ENCODE assay signal across 8 cellular contexts in genomic region chr14:69191340-69192111, GRCh38. TPM values are rescaled to one million over a fixed set of nuclear protein-coding genes. Genes with fewer than 3 reads are reported as not detected.
DNase-seq lines count a peak whose midpoint lies in the region; ATAC-seq and TF ChIP-seq lines count a peak whose summit lies in the region.

A gene with protein sequence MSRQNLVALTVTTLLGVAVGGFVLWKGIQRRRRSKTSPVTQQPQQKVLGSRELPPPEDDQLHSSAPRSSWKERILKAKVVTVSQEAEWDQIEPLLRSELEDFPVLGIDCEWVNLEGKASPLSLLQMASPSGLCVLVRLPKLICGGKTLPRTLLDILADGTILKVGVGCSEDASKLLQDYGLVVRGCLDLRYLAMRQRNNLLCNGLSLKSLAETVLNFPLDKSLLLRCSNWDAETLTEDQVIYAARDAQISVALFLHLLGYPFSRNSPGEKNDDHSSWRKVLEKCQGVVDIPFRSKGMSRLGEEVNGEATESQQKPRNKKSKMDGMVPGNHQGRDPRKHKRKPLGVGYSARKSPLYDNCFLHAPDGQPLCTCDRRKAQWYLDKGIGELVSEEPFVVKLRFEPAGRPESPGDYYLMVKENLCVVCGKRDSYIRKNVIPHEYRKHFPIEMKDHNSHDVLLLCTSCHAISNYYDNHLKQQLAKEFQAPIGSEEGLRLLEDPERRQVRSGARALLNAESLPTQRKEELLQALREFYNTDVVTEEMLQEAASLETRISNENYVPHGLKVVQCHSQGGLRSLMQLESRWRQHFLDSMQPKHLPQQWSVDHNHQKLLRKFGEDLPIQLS (plus strand): TSS chr14:69191498. CDS start chr14:69209471, 17,973 bp downstream.

- TF ChIP-seq CTCF in GM12865 (IDR thresholded peaks at IDR 0.05; ENCODE audit: insufficient read depth, low read depth, low read length, missing control alignments), result no peak
- TF ChIP-seq CTCF in hepatocyte (IDR thresholded peaks at IDR 0.05; ENCODE audit: poor library complexity), result no peak

- H3K36me3 ChIP-seq in hepatocyte (replicated peaks; ENCODE audit: insufficient read depth, low read depth) (no peaks in the 10 kb centered on the region), aorta (ENCODE audit: control insufficient read depth in 1 of 2, insufficient read depth in 2 of 2, low read length in 1 of 2) (peaks cover 0 to 1% of the 10 kb centered on the region in 2 donors)

- H3K27me3 ChIP-seq in hepatocyte (no peaks in the 10 kb centered on the region), aorta (ENCODE audit: control insufficient read depth in 1 of 2, insufficient read depth in 2 of 2, low read length in 1 of 2) (no peaks in the 10 kb centered on the region)

- no peaks in the 10 kb centered on the region for H4K20me1 ChIP-seq in hepatocyte (ENCODE audit: insufficient read depth, poor library complexity, severe bottlenecking)

- peak; percentile 94 for ATAC-seq in HG02759 (IDR thresholded peaks at IDR 0.05; ENCODE audit: unreplicated experiment)
- ATAC-seq in aorta (ENCODE audit: low FRiP score), result peak; percentile 95

- H3K79me2 ChIP-seq in hepatocyte, result peaks cover 41% of the 10 kb centered on the region

- H3K27ac ChIP-seq in hepatocyte (peak within 1 kb of the TSS; percentile 91), aorta (ENCODE audit: low read depth in 1 of 2, low read length in 2 of 2) (no peak within 1 kb of the TSS)

- H3K4me2 ChIP-seq in hepatocyte, result peak within 1 kb of the TSS; percentile 83

- no peaks in the 10 kb centered on the region for H3K9me2 ChIP-seq in hepatocyte (replicated peaks; ENCODE audit: insufficient read depth)

- DNase-seq in GM12865 (ENCODE audit: low read depth), result peak; percentile 93
- DNase-seq in NCI-H1436 treated with DMSO at 0.1 percent for 48 hours (lab: John Stamatoyannopoulos, UW), result peak; percentile 74
- DNase-seq in T-helper 22 cell (ENCODE audit: low read depth), result peak; percentile 18
- peak; percentile 92 for DNase-seq in astrocyte of the hippocampus (ENCODE audit: low read depth, low spot score)
- peak; percentile 92 for DNase-seq in hepatocyte (ENCODE audit: low spot score)
- peak; percentile 77 for DNase-seq in renal cortical epithelial cell (ENCODE audit: low read depth)
- peak; percentile 90 to 91 for DNase-seq in aorta

- H3K4me1 ChIP-seq in hepatocyte (ENCODE audit: insufficient read depth) (no peaks in the 10 kb centered on the region), aorta (ENCODE audit: control insufficient read depth in 1 of 2, insufficient read depth in 2 of 2, low read length in 2 of 2) (no peaks in the 10 kb centered on the region)

- H3K4me3 ChIP-seq in GM12865 (ENCODE audit: low read depth, low read length) (peak within 1 kb of the TSS; percentile 79), hepatocyte (peak within 1 kb of the TSS; percentile 53), aorta (ENCODE audit: low read length in 2 of 2) (peak within 1 kb of the TSS; percentile 30 to 51)

- no peaks in the 10 kb centered on the region for H3K9me3 ChIP-seq in hepatocyte (ENCODE audit: low read depth)
- H3K9me3 ChIP-seq in aorta (ENCODE audit: control insufficient read depth, low read length), result no peaks in the 10 kb centered on the region

- peak within 1 kb of the TSS; percentile 83 for H2AFZ ChIP-seq in hepatocyte

- 1% methylated on average over 33 of the region's 58 CpGs for WGBS in hepatocyte (ENCODE audit: low lambda C conversion rate, missing lambda C conversion rate)
- 1% methylated on average over 49 to 58 of the region's 58 CpGs for WGBS in aorta, 2 donors

- intact Hi-C loops in aorta (cut with DNase I), result loop anchor here (1.0 to 5.0 kb wide), 3 partner anchors 36 to 64 kb away; partner anchors contain the start of gene DCAF5 (in 1 of the 2)

RNA-seq across cellular contexts. Expression of the gene that starts here (rescaled TPM):
- total RNA-seq in hepatocyte, result 18.1 and 18.3 TPM in 2 replicates
- polyA plus RNA-seq in hepatocyte, result 13.5 and 16.2 TPM in 2 replicates
- total RNA-seq in renal cortical epithelial cell, result 24.7 and 37.4 TPM in 2 replicates
- 10 to 100 TPM; 13.1 to 19.4 TPM for total RNA-seq in aorta
- polyA plus RNA-seq in aorta, result 10 to 100 TPM in 1 of 2 donors, 1 to 10 TPM in 1; 4.5 to 10.8 TPM

Comparison
In these comparisons a context has a peak if more than half of its experiments do, and no peak if none do; other contexts are left out.
1. DNase-seq: peak in every context shown above with its lines; median percentile 93 in GM12865; 92 in astrocyte of the hippocampus; 92 in hepatocyte; 90 in aorta; 77 in renal cortical epithelial cell; 74 in NCI-H1436 treated with DMSO at 0.1 percent for 48 hours; 18 in T-helper 22 cell.